In genomic region chr19:1843646-1844394, GRCh38 we compare ENCODE assay signal across 2 cellular contexts.
A peak's percentile ranks its signal among the peaks of the same experiment; 100 is the strongest.
TF ChIP-seq lines count a peak whose summit lies in the region.

No MANE protein-coding gene starts in this region.

TF ChIP-seq in K562, 482 proteins besides CTCF, POLR2A, EP300 and RAD21:
- TF ChIP-seq BDP1 (IDR thresholded peaks at IDR 0.05; ENCODE audit: insufficient read depth, insufficient read length) (no peak), PHF21A (IDR thresholded peaks at IDR 0.05; ENCODE audit: borderline replicate concordance, low read depth) (no peak), NCOA6 (IDR thresholded peaks at IDR 0.05) (no peak), RBM22 (IDR thresholded peaks at IDR 0.05; ENCODE audit: low read depth, low read length, poor library complexity, severe bottlenecking) (peak; percentile 50), FOSL1 (tag; conservative IDR thresholded peaks at IDR 0.05) (no peak), HDAC2 (IDR thresholded peaks at IDR 0.05) (no peak), HNRNPUL1 (IDR thresholded peaks at IDR 0.05; ENCODE audit: low read length) (no peak), NR3C1 (CRISPR knock-in tag; IDR thresholded peaks at IDR 0.05) (no peak), ETV6 (IDR thresholded peaks at IDR 0.05; ENCODE audit: borderline replicate concordance in 1 of 2, low read depth in 2 of 2, low read length in 1 of 2) (no peak), ETV6 (CRISPR knock-in tag; IDR thresholded peaks at IDR 0.05; ENCODE audit: borderline replicate concordance) (no peak), YY1 (IDR thresholded peaks at IDR 0.05; ENCODE audit: borderline replicate concordance in 1 of 3, control insufficient read depth in 1 of 3, extremely low read depth in 1 of 3, insufficient read depth in 3 of 3, insufficient read length in 1 of 3, insufficient replicate concordance in 2 of 3, low read depth in 1 of 3, low read length in 2 of 3) (no peak), TEAD2 (tag; IDR thresholded peaks at IDR 0.05) (no peak), POLR2AphosphoS5 (IDR thresholded peaks at IDR 0.05; ENCODE audit: control insufficient read depth, insufficient read depth, low read depth, low read length) (0 out of 2 replicates have a peak, but pooled peaks have one; percentile 33), SREBF2 (CRISPR knock-in tag; IDR thresholded peaks at IDR 0.05) (no peak)
- TF ChIP-seq, protein P1, sequence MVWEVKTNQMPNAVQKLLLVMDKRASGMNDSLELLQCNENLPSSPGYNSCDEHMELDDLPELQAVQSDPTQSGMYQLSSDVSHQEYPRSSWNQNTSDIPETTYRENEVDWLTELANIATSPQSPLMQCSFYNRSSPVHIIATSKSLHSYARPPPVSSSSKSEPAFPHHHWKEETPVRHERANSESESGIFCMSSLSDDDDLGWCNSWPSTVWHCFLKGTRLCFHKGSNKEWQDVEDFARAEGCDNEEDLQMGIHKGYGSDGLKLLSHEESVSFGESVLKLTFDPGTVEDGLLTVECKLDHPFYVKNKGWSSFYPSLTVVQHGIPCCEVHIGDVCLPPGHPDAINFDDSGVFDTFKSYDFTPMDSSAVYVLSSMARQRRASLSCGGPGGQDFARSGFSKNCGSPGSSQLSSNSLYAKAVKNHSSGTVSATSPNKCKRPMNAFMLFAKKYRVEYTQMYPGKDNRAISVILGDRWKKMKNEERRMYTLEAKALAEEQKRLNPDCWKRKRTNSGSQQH (CRISPR knock-in tag; IDR thresholded peaks at IDR 0.05) = no peak
- TF ChIP-seq, protein P2, sequence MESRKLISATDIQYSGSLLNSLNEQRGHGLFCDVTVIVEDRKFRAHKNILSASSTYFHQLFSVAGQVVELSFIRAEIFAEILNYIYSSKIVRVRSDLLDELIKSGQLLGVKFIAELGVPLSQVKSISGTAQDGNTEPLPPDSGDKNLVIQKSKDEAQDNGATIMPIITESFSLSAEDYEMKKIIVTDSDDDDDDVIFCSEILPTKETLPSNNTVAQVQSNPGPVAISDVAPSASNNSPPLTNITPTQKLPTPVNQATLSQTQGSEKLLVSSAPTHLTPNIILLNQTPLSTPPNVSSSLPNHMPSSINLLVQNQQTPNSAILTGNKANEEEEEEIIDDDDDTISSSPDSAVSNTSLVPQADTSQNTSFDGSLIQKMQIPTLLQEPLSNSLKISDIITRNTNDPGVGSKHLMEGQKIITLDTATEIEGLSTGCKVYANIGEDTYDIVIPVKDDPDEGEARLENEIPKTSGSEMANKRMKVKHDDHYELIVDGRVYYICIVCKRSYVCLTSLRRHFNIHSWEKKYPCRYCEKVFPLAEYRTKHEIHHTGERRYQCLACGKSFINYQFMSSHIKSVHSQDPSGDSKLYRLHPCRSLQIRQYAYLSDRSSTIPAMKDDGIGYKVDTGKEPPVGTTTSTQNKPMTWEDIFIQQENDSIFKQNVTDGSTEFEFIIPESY (CRISPR knock-in tag; IDR thresholded peaks at IDR 0.05) = peak; percentile 95
- TF ChIP-seq, protein P3, sequence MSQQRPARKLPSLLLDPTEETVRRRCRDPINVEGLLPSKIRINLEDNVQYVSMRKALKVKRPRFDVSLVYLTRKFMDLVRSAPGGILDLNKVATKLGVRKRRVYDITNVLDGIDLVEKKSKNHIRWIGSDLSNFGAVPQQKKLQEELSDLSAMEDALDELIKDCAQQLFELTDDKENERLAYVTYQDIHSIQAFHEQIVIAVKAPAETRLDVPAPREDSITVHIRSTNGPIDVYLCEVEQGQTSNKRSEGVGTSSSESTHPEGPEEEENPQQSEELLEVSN (IDR thresholded peaks at IDR 0.05; ENCODE audit: borderline replicate concordance in 1 of 2, extremely low read depth in 1 of 2, insufficient read depth in 1 of 2, insufficient read length in 1 of 2, low read depth in 1 of 2, low read length in 1 of 2, poor library complexity in 1 of 2, severe bottlenecking in 1 of 2) = no peak

TF ChIP-seq in SK-N-SH, 30 proteins besides CTCF, POLR2A, EP300 and RAD21:
- no peak for TF ChIP-seq EZH2phosphoT487 (IDR thresholded peaks at IDR 0.05; ENCODE audit: borderline replicate concordance, low read depth)
- TF ChIP-seq, protein P4, sequence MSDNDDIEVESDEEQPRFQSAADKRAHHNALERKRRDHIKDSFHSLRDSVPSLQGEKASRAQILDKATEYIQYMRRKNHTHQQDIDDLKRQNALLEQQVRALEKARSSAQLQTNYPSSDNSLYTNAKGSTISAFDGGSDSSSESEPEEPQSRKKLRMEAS (IDR thresholded peaks at IDR 0.05; ENCODE audit: low read depth) = no peak
- no peak for TF ChIP-seq MEF2A (IDR thresholded peaks at IDR 0.05; ENCODE audit: borderline replicate concordance, low read depth)
- TF ChIP-seq, protein P2 (IDR thresholded peaks at IDR 0.05; ENCODE audit: borderline replicate concordance, low read depth) = no peak
- TF ChIP-seq REST (IDR thresholded peaks at IDR 0.05; ENCODE audit: low read depth, low read length) = no peak
- no peak for TF ChIP-seq NRF1 (IDR thresholded peaks at IDR 0.05; ENCODE audit: low read depth, low read length)
- no peak for TF ChIP-seq TEAD4 (IDR thresholded peaks at IDR 0.05; ENCODE audit: borderline replicate concordance, insufficient read depth)
- no peak for TF ChIP-seq TCF12 (IDR thresholded peaks at IDR 0.05)
- TF ChIP-seq, protein P5, sequence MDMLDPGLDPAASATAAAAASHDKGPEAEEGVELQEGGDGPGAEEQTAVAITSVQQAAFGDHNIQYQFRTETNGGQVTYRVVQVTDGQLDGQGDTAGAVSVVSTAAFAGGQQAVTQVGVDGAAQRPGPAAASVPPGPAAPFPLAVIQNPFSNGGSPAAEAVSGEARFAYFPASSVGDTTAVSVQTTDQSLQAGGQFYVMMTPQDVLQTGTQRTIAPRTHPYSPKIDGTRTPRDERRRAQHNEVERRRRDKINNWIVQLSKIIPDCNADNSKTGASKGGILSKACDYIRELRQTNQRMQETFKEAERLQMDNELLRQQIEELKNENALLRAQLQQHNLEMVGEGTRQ (IDR thresholded peaks at IDR 0.05; ENCODE audit: borderline replicate concordance, low read depth, low read length) = no peak
- no peak for TF ChIP-seq MXI1 (IDR thresholded peaks at IDR 0.05; ENCODE audit: low read depth, low read length)
- no peak for TF ChIP-seq FOXJ3 (CRISPR knock-in tag; IDR thresholded peaks at IDR 0.05)
- TF ChIP-seq YY1 (IDR thresholded peaks at IDR 0.05; ENCODE audit: low read depth) = no peak
- TF ChIP-seq SIN3A (IDR thresholded peaks at IDR 0.05; ENCODE audit: borderline replicate concordance, low read depth, low read length) = no peak
- no peak for TF ChIP-seq FOSL2 (IDR thresholded peaks at IDR 0.05; ENCODE audit: borderline replicate concordance, low read depth)
